Comparison of ENCODE assay signal across 16 cellular contexts in genomic region chr11:118807800-118808778, GRCh38.
"Had no signal": no experiment of that assay in that cellular context is flagged by ENCODE, and none has a peak within 500 bp of the region (broad histone marks: within the 10 kb centered on the region; RNA-seq: fewer than 3 reads in every experiment).

No MANE protein-coding gene starts in this region.

- ATAC-seq: foreskin keratinocyte had no signal

- H3K4me3 Mint-ChIP-seq: central memory CD8-positive, alpha-beta T cell; endodermal cell; nephron progenitor cell had no signal

- H3K4me1 Mint-ChIP-seq: endodermal cell, nephron progenitor cell had no signal

- H3K27ac ChIP-seq: brain microvascular endothelial cell, colonic mucosa, foreskin keratinocyte, hepatocyte, stomach had no signal

- H3K36me3 ChIP-seq: brain microvascular endothelial cell, colonic mucosa, stomach had no signal

- H3K27me3 ChIP-seq: brain microvascular endothelial cell, colonic mucosa, hepatocyte, stomach had no signal

- H3K9me3 ChIP-seq: colonic mucosa, stomach had no signal

- H3K4me3 ChIP-seq: colonic mucosa, hepatocyte, stomach had no signal

- H3K27ac Mint-ChIP-seq: endodermal cell, nephron progenitor cell had no signal

- H3K9me3 Mint-ChIP-seq: central memory CD8-positive, alpha-beta T cell had no signal

- H3K4me1 ChIP-seq: colonic mucosa, foreskin keratinocyte had no signal

- DNase-seq: activated gamma-delta T cell, anterior cingulate cortex, brain microvascular endothelial cell, colonic mucosa, endodermal cell, foreskin keratinocyte, nephron progenitor cell, nucleus accumbens, posterior cingulate gyrus, retina, stomach, T-helper 1 cell, T1000, trophoblast cell had no signal
